8 cellular contexts compared by ENCODE assay signal in the genomic region with DNA sequence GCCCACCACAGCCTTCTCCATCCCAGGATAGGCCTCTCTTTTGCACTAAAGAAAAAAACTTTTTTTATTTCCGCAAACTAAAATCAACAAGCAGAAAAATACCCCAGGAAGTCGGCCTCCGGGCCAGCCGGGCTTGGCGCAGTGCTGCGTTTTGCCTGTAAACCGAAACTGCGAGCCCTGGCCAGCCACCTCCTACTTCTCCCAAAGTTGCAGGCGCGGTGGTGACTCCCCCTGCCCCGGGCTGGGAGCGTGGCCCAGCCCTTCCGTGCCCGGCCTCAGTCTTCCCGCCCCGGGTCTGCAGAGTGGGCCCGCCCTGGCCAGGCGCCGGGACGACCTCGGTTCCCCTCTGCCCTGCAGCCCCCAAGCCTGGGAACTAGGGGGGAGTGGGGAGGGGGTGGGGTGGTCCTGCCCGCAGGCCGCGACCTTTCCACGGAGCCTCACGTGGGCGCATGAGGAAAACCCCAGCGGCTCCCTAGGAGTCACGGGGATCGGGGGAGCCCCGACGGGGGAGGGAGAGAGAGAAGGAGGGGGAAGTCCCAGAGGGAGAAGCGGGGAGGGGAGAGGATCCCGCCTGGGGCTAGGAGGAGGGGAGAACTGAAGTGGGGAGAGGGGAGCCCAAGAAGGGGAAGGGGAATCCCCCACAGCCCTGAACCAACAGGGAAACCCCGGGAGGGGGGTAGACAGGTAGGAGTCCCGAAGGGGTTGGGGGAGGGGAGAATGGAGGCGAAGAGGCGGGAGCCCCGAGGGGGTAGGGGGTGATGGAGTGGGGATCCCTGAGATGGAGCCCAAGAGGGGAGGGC. TPM values are rescaled to one million over a fixed set of nuclear protein-coding genes. Genes with fewer than 3 reads are reported as not detected.
A peak's percentile ranks its signal among the peaks of the same experiment; 100 is the strongest.
DNase-seq lines count a peak whose midpoint lies in the region; ATAC-seq and TF ChIP-seq lines count a peak whose summit lies in the region.

No MANE protein-coding gene starts in this region.

- no peak for ATAC-seq in activated CD4-positive, CD25-positive, alpha-beta regulatory T cell treated with anti-CD3 and anti-CD28 coated beads, Interleukin-2, amount 50 U/mL, for 24 hours
- peak; percentile 41 for ATAC-seq in left lobe of liver

- H3K4me3 ChIP-seq in colonic mucosa = peak overlapping the region; percentile 73

- intact Hi-C loops in colonic mucosa (cut with DNase I) = loop anchor here (5.0 kb wide), 1 partner anchor 63 kb away; no protein-coding TSS in a partner anchor

- H3K4me1 ChIP-seq in colonic mucosa = no peaks in the 10 kb centered on the region

- H3K36me3 ChIP-seq in colonic mucosa = no peaks in the 10 kb centered on the region

- peak overlapping the region; percentile 54 to 87 for H3K9ac ChIP-seq in colonic mucosa (ENCODE audit: low read depth in 2 of 2, low read length in 2 of 2)

- H3K27ac ChIP-seq in colonic mucosa = peak overlapping the region; percentile 88

- no peak for TF ChIP-seq CTCF in colonic mucosa (IDR thresholded peaks at IDR 0.05)

- peak in 3 of 4 experiments; percentile 30 to 52 (median 44) for DNase-seq in activated CD4-positive, CD25-positive, alpha-beta regulatory T cell (lab: John Stamatoyannopoulos, UW)
- peak; percentile 65 for DNase-seq in activated CD4-positive, CD25-positive, alpha-beta regulatory T cell treated with anti-CD3 and anti-CD28 coated beads, Interleukin-2, amount 50 U/mL, for 72 hours
- DNase-seq in colonic mucosa (peak; percentile 80), left lobe of liver (ENCODE audit: low spot score) (peak; percentile 82), NCI-H446 treated with DMSO at 0.1 percent for 48 hours (lab: John Stamatoyannopoulos, UW) (no peak), retina (no peak)
- peak; percentile 71 for DNase-seq in stimulated activated CD8-positive, alpha-beta memory T cell treated with anti-CD3 and anti-CD28 coated beads, Interleukin-12 subunit alpha, Interleukin-12 subunit beta, amount 100 ng/mL, for 4 hours (ENCODE audit: low read depth)

- no peaks in the 10 kb centered on the region for H3K9me3 ChIP-seq in colonic mucosa

- H3K27me3 ChIP-seq in colonic mucosa = no peaks in the 10 kb centered on the region

RNA-seq across cellular contexts. Expression of a gene that starts 3.0 kb away (rescaled TPM):
- total RNA-seq in colonic mucosa = 10 to 100 TPM; 17.5 to 21.6 TPM
- 52.1 TPM for total RNA-seq in left lobe of liver

RNA-seq across cellular contexts. Expression of a gene that starts 22.2 kb away (rescaled TPM):
- total RNA-seq in colonic mucosa (100 to 1,000 TPM in 1 of 2 donors, 10 to 100 TPM in 1; 35.6 to 186 TPM), left lobe of liver (7.4 TPM)

RNA-seq across cellular contexts. Expression of a gene that starts 51.6 kb away (rescaled TPM):
- total RNA-seq in colonic mucosa (100 to 1,000 TPM; 100 to 252 TPM), left lobe of liver (63.9 TPM)

Comparison
In these comparisons a context has a peak if more than half of its experiments do, and no peak if none do; other contexts are left out.
1. DNase-seq: peak in activated CD4-positive, CD25-positive, alpha-beta regulatory T cell (3 of 4), activated CD4-positive, CD25-positive, alpha-beta regulatory T cell treated with anti-CD3 and anti-CD28 coated beads, Interleukin-2, amount 50 U/mL, for 72 hours (single experiment), colonic mucosa (single experiment), left lobe of liver (single experiment) and stimulated activated CD8-positive, alpha-beta memory T cell treated with anti-CD3 and anti-CD28 coated beads, Interleukin-12 subunit alpha, Interleukin-12 subunit beta, amount 100 ng/mL, for 4 hours (single experiment); none in NCI-H446 treated with DMSO at 0.1 percent for 48 hours (single experiment) and retina (single experiment).